ENCODE assay signal across 8 cellular contexts in the genomic region with DNA sequence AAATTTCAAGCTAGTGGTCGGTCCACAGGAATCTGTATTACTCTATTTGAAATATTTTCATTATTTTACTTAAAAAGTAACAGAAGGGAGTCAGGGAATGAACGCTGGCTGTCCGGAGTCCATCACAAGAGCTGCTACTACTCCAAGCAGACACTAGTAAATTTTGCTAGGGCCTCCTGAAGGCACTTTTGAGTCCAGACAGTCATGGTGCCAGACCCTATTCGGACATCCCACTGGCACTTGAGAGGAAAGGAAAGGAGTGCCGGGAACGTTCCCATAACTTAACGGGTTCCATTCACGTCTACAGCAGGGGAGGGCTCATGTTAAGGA.
A peak's percentile ranks its signal among the peaks of the same experiment; 100 is the strongest.
DNase-seq lines count a peak whose midpoint lies in the region; ATAC-seq and TF ChIP-seq lines count a peak whose summit lies in the region.

No MANE protein-coding gene starts in this region.

- peaks cover 14% of the 10 kb centered on the region for H3K4me1 ChIP-seq in mucosa of stomach (ENCODE audit: control insufficient read depth, insufficient read depth, low read length)

- no peak for TF ChIP-seq CTCF in GM12875 (IDR thresholded peaks at IDR 0.05; ENCODE audit: borderline replicate concordance, insufficient read depth, low read depth, low read length)
- no peak for TF ChIP-seq CTCF in brain microvascular endothelial cell (IDR thresholded peaks at IDR 0.05; ENCODE audit: low read depth, low read length, missing control alignments)

- H3K27ac ChIP-seq in brain microvascular endothelial cell, result peak overlapping the region; percentile 86

- ATAC-seq in HG03108 (IDR thresholded peaks at IDR 0.05; ENCODE audit: unreplicated experiment) (peak; percentile 3), HG02970 (IDR thresholded peaks at IDR 0.05; ENCODE audit: low FRiP score, unreplicated experiment) (no peak), GM18519 (IDR thresholded peaks at IDR 0.05; ENCODE audit: low FRiP score, unreplicated experiment) (no peak)

- POLR2A ChIA-PET in HEK293T (lab: Yijun Ruan, JAX), result interaction anchor here (0.7 to 1.2 kb wide), 6 partner anchors 38 to 464 kb away, joined by 3 to 6 read pairs (median 3); partner anchors contain the start of genes ANXA4, MXD1, NFU1 and SNRNP27

- H3K36me3 ChIP-seq in brain microvascular endothelial cell (replicated peaks) (no peaks in the 10 kb centered on the region), mucosa of stomach (ENCODE audit: control insufficient read depth, insufficient read depth, low read length) (no peaks in the 10 kb centered on the region)

- in situ Hi-C loops in brain microvascular endothelial cell (cut with HindIII; ENCODE audit: low pct_ligation_motif_present, low sequenced_read_pairs), result no loop called here

- H3K9me3 ChIP-seq in mucosa of stomach (ENCODE audit: control insufficient read depth, low read length), result no peaks in the 10 kb centered on the region

- DNase-seq in brain microvascular endothelial cell (no peak), HEK293T (ENCODE audit: extremely low spot score) (no peak), kidney tubule cell (ENCODE audit: low spot score) (no peak)

- no peaks in the 10 kb centered on the region for H3K27me3 ChIP-seq in brain microvascular endothelial cell (replicated peaks)
- no peaks in the 10 kb centered on the region for H3K27me3 ChIP-seq in mucosa of stomach (ENCODE audit: control insufficient read depth, insufficient read depth, low read length)

- H3K4me3 ChIP-seq in GM12875 (ENCODE audit: low read depth, low read length) (peak overlapping the region; percentile 86), brain microvascular endothelial cell (ENCODE audit: low read depth, low read length) (peak overlapping the region; percentile 95), mucosa of stomach (ENCODE audit: low read length) (peak overlapping the region; percentile 83)

- H3K9ac ChIP-seq in mucosa of stomach (ENCODE audit: low read length), result peak overlapping the region; percentile 92

- CTCF ChIA-PET in HEK293T (lab: Yijun Ruan, JAX), result no interaction called here

TF ChIP-seq in HEK293T, 16 proteins besides CTCF, POLR2A, EP300 and RAD21:
- TF ChIP-seq TARDBP (IDR thresholded peaks at IDR 0.05) (no peak), LEF1 (IDR thresholded peaks at IDR 0.05; ENCODE audit: borderline replicate concordance) (no peak), HDGF (IDR thresholded peaks at IDR 0.05; ENCODE audit: borderline replicate concordance) (no peak), L3MBTL2 (conservative IDR thresholded peaks at IDR 0.05) (no peak), BHLHE40 (IDR thresholded peaks at IDR 0.05; ENCODE audit: borderline replicate concordance) (no peak), CTBP1 (IDR thresholded peaks at IDR 0.05; ENCODE audit: borderline replicate concordance) (no peak), ELF4 (IDR thresholded peaks at IDR 0.05) (no peak), ARNT (IDR thresholded peaks at IDR 0.05) (no peak), FOXM1 (IDR thresholded peaks at IDR 0.05; ENCODE audit: borderline replicate concordance) (no peak), SUZ12 (IDR thresholded peaks at IDR 0.05) (no peak)
- TF ChIP-seq, protein P1, sequence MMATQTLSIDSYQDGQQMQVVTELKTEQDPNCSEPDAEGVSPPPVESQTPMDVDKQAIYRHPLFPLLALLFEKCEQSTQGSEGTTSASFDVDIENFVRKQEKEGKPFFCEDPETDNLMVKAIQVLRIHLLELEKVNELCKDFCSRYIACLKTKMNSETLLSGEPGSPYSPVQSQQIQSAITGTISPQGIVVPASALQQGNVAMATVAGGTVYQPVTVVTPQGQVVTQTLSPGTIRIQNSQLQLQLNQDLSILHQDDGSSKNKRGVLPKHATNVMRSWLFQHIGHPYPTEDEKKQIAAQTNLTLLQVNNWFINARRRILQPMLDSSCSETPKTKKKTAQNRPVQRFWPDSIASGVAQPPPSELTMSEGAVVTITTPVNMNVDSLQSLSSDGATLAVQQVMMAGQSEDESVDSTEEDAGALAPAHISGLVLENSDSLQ (IDR thresholded peaks at IDR 0.05), result no peak
